In genomic region chr1:203289281-203289981, GRCh38 we compare ENCODE assay signal across 8 cellular contexts. TPM values are rescaled to one million over a fixed set of nuclear protein-coding genes. Genes with fewer than 3 reads are reported as not detected.
DNase-seq lines count a peak whose midpoint lies in the region; ATAC-seq and TF ChIP-seq lines count a peak whose summit lies in the region.

No MANE protein-coding gene starts in this region.

- intact Hi-C loops in natural killer cell (cut with micrococcal nuclease): loop anchor here (5.0 to 10.0 kb wide), 4 partner anchors 338 to 478 kb away; partner anchors contain the start of genes ATP2B4 and LAX1

- peak overlapping the region; percentile 81 for H3K4me3 Mint-ChIP-seq in natural killer cell
- H3K4me3 Mint-ChIP-seq in stimulated activated naive CD8-positive, alpha-beta T cell treated with anti-CD3 and anti-CD28 coated beads, Interleukin-15, amount 100 ng/mL, for 72 hours: peak overlapping the region; percentile 86 to 89

- peak overlapping the region; percentile 88 for H3K9ac ChIP-seq in BLaER1

- peak overlapping the region; percentile 44 for H3K4me3 ChIP-seq in BLaER1

- H3K27ac ChIP-seq in BLaER1 (peak overlapping the region; percentile 96), VCaP (peak overlapping the region; percentile 62)

- H3K9me3 ChIP-seq in BLaER1: no peaks in the 10 kb centered on the region

- TF ChIP-seq CTCF in VCaP (conservative IDR thresholded peaks at IDR 0.05) (no peak), natural killer cell (IDR thresholded peaks at IDR 0.05) (no peak)

- H3K27me3 Mint-ChIP-seq in natural killer cell (ENCODE audit: low read depth in 2 of 2): no peaks in the 10 kb centered on the region
- no peaks in the 10 kb centered on the region for H3K27me3 Mint-ChIP-seq in stimulated activated naive CD8-positive, alpha-beta T cell treated with anti-CD3 and anti-CD28 coated beads, Interleukin-15, amount 100 ng/mL, for 72 hours

- H3K27ac Mint-ChIP-seq in natural killer cell: peak overlapping the region; percentile 99
- peak overlapping the region; percentile 99 to 100 for H3K27ac Mint-ChIP-seq in stimulated activated naive CD8-positive, alpha-beta T cell treated with anti-CD3 and anti-CD28 coated beads, Interleukin-15, amount 100 ng/mL, for 72 hours

- no peaks in the 10 kb centered on the region for H3K27me3 ChIP-seq in BLaER1

- H4K20me1 ChIP-seq in BLaER1: no peaks in the 10 kb centered on the region

- H3K36me3 ChIP-seq in BLaER1: no peaks in the 10 kb centered on the region

- peaks cover 96% of the 10 kb centered on the region for H3K4me1 ChIP-seq in BLaER1

- peak; percentile 94 for DNase-seq in central memory CD4-positive, alpha-beta T cell
- DNase-seq in natural killer cell: peak; percentile 84
- peak; percentile 91 to 97 for DNase-seq in stimulated activated naive CD8-positive, alpha-beta T cell treated with anti-CD3 and anti-CD28 coated beads, Interleukin-15, amount 100 ng/mL, for 72 hours
- DNase-seq in ecto neural progenitor cell (ENCODE audit: low spot score): no peak

- no peaks in the 10 kb centered on the region for H3K9me3 Mint-ChIP-seq in natural killer cell
- peaks cover 0 to 4% of the 10 kb centered on the region in 2 donors for H3K9me3 Mint-ChIP-seq in stimulated activated naive CD8-positive, alpha-beta T cell treated with anti-CD3 and anti-CD28 coated beads, Interleukin-15, amount 100 ng/mL, for 72 hours

- H3K4me1 Mint-ChIP-seq in natural killer cell: peaks cover 62% of the 10 kb centered on the region in 2 donors
- peaks cover 82% of the 10 kb centered on the region for H3K4me1 Mint-ChIP-seq in stimulated activated naive CD8-positive, alpha-beta T cell treated with anti-CD3 and anti-CD28 coated beads, Interleukin-15, amount 100 ng/mL, for 72 hours

- ATAC-seq in GM19324 (IDR thresholded peaks at IDR 0.05; ENCODE audit: low FRiP score, unreplicated experiment): peak; percentile 53
- peak; percentile 43 for ATAC-seq in HG03457 (IDR thresholded peaks at IDR 0.05; ENCODE audit: unreplicated experiment)
- ATAC-seq in natural killer cell: peak; percentile 52 to 79 (median 66)
- peak; percentile 82 for ATAC-seq in stimulated activated naive CD8-positive, alpha-beta T cell treated with anti-CD3 and anti-CD28 coated beads, Interleukin-15, amount 100 ng/mL, for 72 hours

- peak overlapping the region; percentile 95 for H3K4me2 ChIP-seq in BLaER1

- no peaks in the 10 kb centered on the region for H3K36me3 Mint-ChIP-seq in natural killer cell

RNA-seq across cellular contexts. Expression of gene BTG2, which starts 15.9 kb away (rescaled TPM):
- 1,000 to 10,000 TPM in 1 of 3 donors, 100 to 1,000 TPM in 2; 499 to 1,024 (median 851) TPM for total RNA-seq in natural killer cell

RNA-seq across cellular contexts. Expression of gene CHIT1, which starts 60.0 kb away (rescaled TPM):
- 1 to 10 TPM in 1 of 3 donors, under 1 TPM in 1, not detected in 1; 0.07 to 2.2 TPM for total RNA-seq in natural killer cell
